25 cellular contexts compared by ENCODE assay signal in the genomic region with DNA sequence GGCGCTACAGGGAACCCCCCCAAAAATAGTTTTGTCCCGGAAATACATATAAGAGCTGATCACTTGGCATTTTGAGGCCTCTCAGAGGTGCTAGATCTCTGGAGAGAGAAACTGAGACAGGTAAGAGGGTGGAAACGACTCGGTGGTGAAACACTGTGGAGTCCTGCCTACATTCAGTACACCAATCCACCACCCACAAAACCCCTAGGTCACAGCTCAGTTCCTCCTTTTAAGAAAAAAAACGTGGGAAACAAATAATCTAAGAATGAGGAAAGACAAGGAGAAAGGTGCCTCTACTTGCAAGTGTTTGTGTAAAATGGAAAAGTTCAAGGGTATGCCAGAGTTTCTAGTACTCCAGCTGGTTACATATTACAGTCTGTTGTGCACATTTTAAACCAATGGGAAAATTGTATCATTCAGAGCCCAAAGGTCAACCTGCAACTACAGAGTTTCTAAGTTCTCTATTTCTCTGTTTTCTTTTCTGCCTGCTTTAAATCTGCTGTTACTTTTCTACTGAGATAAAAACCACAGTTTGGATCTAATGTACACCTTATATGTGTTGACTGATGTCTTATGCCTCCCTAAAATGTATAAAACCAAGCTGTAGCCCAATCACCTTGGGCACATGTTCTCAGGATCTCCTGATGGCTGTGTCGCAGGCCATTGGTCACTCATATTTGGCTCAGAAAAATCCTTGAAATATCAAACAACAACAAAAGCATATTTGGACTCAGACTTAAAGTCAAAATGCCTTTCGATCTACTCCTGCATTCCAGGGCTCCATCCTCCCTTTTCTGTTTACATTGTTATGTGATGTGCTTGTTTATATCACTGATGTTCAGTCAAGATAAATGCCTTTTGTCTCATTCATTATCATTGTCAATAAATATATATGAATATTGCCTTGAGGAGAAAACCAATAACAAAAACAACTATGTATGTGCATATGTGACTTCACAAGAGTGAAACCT. TPM values are rescaled to one million over a fixed set of nuclear protein-coding genes. Genes with fewer than 3 reads are reported as not detected.
DNase-seq lines count a peak whose midpoint lies in the region; ATAC-seq and TF ChIP-seq lines count a peak whose summit lies in the region.
"Had no signal": no experiment of that assay in that cellular context is flagged by ENCODE, and none has a peak within 500 bp of the region (broad histone marks: within the 10 kb centered on the region; RNA-seq: fewer than 3 reads in every experiment).

No MANE protein-coding gene starts in this region.

- H3K4me3 Mint-ChIP-seq in GM23338 (no peak overlapping the region), CD14-positive monocyte (no peak overlapping the region)
- H3K4me3 Mint-ChIP-seq: activated naive CD8-positive, alpha-beta T cell treated with anti-CD3 and anti-CD28 coated beads, Interleukin-2, amount 50 U/mL, for 24 hours; neural progenitor cell had no signal

- H3K27ac ChIP-seq in GM23338 (ENCODE audit: low read depth) (no peak overlapping the region), left lung (no peak overlapping the region), spleen (no peak overlapping the region)
- H3K27ac ChIP-seq: KMS-11, neural progenitor cell had no signal

- H3K27me3 ChIP-seq in GM23338 (ENCODE audit: insufficient read depth) (no peaks in the 10 kb centered on the region), left lung (no peaks in the 10 kb centered on the region), spleen (replicated peaks in 1 of 7) (no peaks in the 10 kb centered on the region)
- H3K27me3 ChIP-seq: neural progenitor cell had no signal

- no peaks in the 10 kb centered on the region for H3K9me3 ChIP-seq in left lung
- H3K9me3 ChIP-seq in spleen: no peaks in the 10 kb centered on the region
- H3K9me3 ChIP-seq: SK-N-SH had no signal

- peaks cover 3% of the 10 kb centered on the region; the same call in 1 of the 2 replicates for H3K9me2 ChIP-seq in GM23338 (ENCODE audit: insufficient read depth)
- H3K9me2 ChIP-seq: SK-N-SH had no signal

- H3K4me1 ChIP-seq in GM23338 (ENCODE audit: insufficient read depth) (no peaks in the 10 kb centered on the region), left lung (no peaks in the 10 kb centered on the region), spleen (no peaks in the 10 kb centered on the region)

- no peaks in the 10 kb centered on the region for H3F3A ChIP-seq in GM23338 (replicated peaks; ENCODE audit: low read depth)

- H3K27me3 Mint-ChIP-seq in GM23338 (ENCODE audit: insufficient read depth, low read depth, poor library complexity) (peaks cover 4% of the 10 kb centered on the region), CD14-positive monocyte (ENCODE audit: low read depth in 3 of 3) (peaks cover 0 to 1% (median 0%) of the 10 kb centered on the region in 3 donors)
- H3K27me3 Mint-ChIP-seq: activated naive CD8-positive, alpha-beta T cell treated with anti-CD3 and anti-CD28 coated beads, Interleukin-2, amount 50 U/mL, for 24 hours had no signal

- no peak for ATAC-seq in GM23338
- peak; percentile 66 for ATAC-seq in left lung
- ATAC-seq: activated naive CD8-positive, alpha-beta T cell treated with anti-CD3 and anti-CD28 coated beads, Interleukin-2, amount 50 U/mL, for 24 hours had no signal

- H3K4me1 Mint-ChIP-seq in GM23338: peaks cover 7% of the 10 kb centered on the region; the same call in 2 of the 3 replicates
- H3K4me1 Mint-ChIP-seq in CD14-positive monocyte: no peaks in the 10 kb centered on the region
- H3K4me1 Mint-ChIP-seq: activated naive CD8-positive, alpha-beta T cell treated with anti-CD3 and anti-CD28 coated beads, Interleukin-2, amount 50 U/mL, for 24 hours had no signal

- 0 out of 2 replicates have a peak overlapping the region, but pooled peaks have one; percentile 43 for H2AFZ ChIP-seq in GM23338
- H2AFZ ChIP-seq: neural progenitor cell had no signal

- WGBS in spleen, 5 donors: 62 to 76% (median 67%) methylated on average over 7 of the region's 7 CpGs

- DNase-seq in EH (ENCODE audit: low read depth) (peak; percentile 54), GM23338 (ENCODE audit: low spot score) (no peak), NB4 (ENCODE audit: low read depth) (peak; percentile 31), left lung (no peak), CD14-positive monocyte (ENCODE audit: low spot score) (no peak), spleen (no peak), AG08396 (ENCODE audit: low spot score) (no peak), NCI-H1048 (lab: John Stamatoyannopoulos, UW) (no peak)
- DNase-seq: activated CD4-positive, alpha-beta T cell treated with anti-CD3 and anti-CD28 coated beads, Interleukin-2, amount 50 U/mL, for 48 hours; activated CD4-positive, CD25-positive, alpha-beta regulatory T cell; activated effector memory CD4-positive, alpha-beta T cell treated with Interleukin-2 at 50 U/mL for 16 hours; activated naive CD8-positive, alpha-beta T cell treated with anti-CD3 and anti-CD28 coated beads, Interleukin-2, amount 50 U/mL, for 24 hours; C1 segment of cervical spinal cord; cerebellar nuclear complex; foreskin fibroblast; NCI-H1417 treated with DMSO at 0.1 percent for 48 hours; NCI-H510A; RPMI8226; SK-N-SH had no signal

- intact Hi-C loops in left lung (cut with DNase I) (no loop called here), CD14-positive monocyte (cut with micrococcal nuclease) (no loop called here), spleen (cut with DNase I; ENCODE audit: low total_unique reads) (no loop called here)

- H3K4me2 ChIP-seq in GM23338: no peak overlapping the region
- H3K4me2 ChIP-seq: KMS-11, neural progenitor cell, SK-N-SH had no signal

- no peaks in the 10 kb centered on the region for H3K36me3 ChIP-seq in GM23338 (ENCODE audit: insufficient read depth)
- no peaks in the 10 kb centered on the region for H3K36me3 ChIP-seq in left lung
- H3K36me3 ChIP-seq in spleen: no peaks in the 10 kb centered on the region
- H3K36me3 ChIP-seq: neural progenitor cell had no signal

- H3K9me3 Mint-ChIP-seq in GM23338 (no peaks in the 10 kb centered on the region; the same call in 2 of the 3 replicates), CD14-positive monocyte (no peaks in the 10 kb centered on the region)
- H3K9me3 Mint-ChIP-seq: activated naive CD8-positive, alpha-beta T cell treated with anti-CD3 and anti-CD28 coated beads, Interleukin-2, amount 50 U/mL, for 24 hours; neural progenitor cell had no signal

- TF ChIP-seq POLR2A in NB4 (IDR thresholded peaks at IDR 0.05; ENCODE audit: extremely low read depth, insufficient read length) (no peak), spleen (IDR thresholded peaks at IDR 0.05) (no peak)

- H3K27ac Mint-ChIP-seq in GM23338: no peak overlapping the region
- peak overlapping the region in 1 of 7 donors; percentile 20 for H3K27ac Mint-ChIP-seq in CD14-positive monocyte
- H3K27ac Mint-ChIP-seq: activated naive CD8-positive, alpha-beta T cell treated with anti-CD3 and anti-CD28 coated beads, Interleukin-2, amount 50 U/mL, for 24 hours; neural progenitor cell had no signal

- no peaks in the 10 kb centered on the region for H4K20me1 ChIP-seq in GM23338 (replicated peaks; ENCODE audit: insufficient read depth)

- no peak for TF ChIP-seq CTCF in GM23338 (conservative IDR thresholded peaks at IDR 0.05; ENCODE audit: low read depth in 2 of 2)
- TF ChIP-seq CTCF in NB4 (IDR thresholded peaks at IDR 0.05; ENCODE audit: low read depth, low read length): no peak
- TF ChIP-seq CTCF in left lung (IDR thresholded peaks at IDR 0.05): no peak
- no peak for TF ChIP-seq CTCF in CD14-positive monocyte (IDR thresholded peaks at IDR 0.05)
- no peak for TF ChIP-seq CTCF in spleen (IDR thresholded peaks at IDR 0.05 in 8 of 11, conservative IDR thresholded peaks at IDR 0.05 in 3 of 11)

- no peaks in the 10 kb centered on the region for H3K79me2 ChIP-seq in GM23338 (replicated peaks; ENCODE audit: insufficient read depth)

- H3K4me3 ChIP-seq in GM23338 (no peak overlapping the region), NB4 (ENCODE audit: low read depth, low read length) (no peak overlapping the region), left lung (no peak overlapping the region), spleen (no peak overlapping the region)
- H3K4me3 ChIP-seq: lung, neural progenitor cell had no signal

- no peaks in the 10 kb centered on the region for H3K36me3 Mint-ChIP-seq in GM23338 (ENCODE audit: low read depth)
- H3K36me3 Mint-ChIP-seq in CD14-positive monocyte: no peaks in the 10 kb centered on the region
- H3K36me3 Mint-ChIP-seq: neural progenitor cell had no signal

TF ChIP-seq in GM23338, 12 proteins besides CTCF, POLR2A, EP300 and RAD21 (continues in another document):
- no peak for TF ChIP-seq NANOG (IDR thresholded peaks at IDR 0.05; ENCODE audit: borderline replicate concordance)
- no peak for TF ChIP-seq ZNF114 (CRISPR knock-in tag; IDR thresholded peaks at IDR 0.05)
- TF ChIP-seq CREB1 (CRISPR knock-in tag; IDR thresholded peaks at IDR 0.05; ENCODE audit: low read depth): no peak
- TF ChIP-seq, protein P1, sequence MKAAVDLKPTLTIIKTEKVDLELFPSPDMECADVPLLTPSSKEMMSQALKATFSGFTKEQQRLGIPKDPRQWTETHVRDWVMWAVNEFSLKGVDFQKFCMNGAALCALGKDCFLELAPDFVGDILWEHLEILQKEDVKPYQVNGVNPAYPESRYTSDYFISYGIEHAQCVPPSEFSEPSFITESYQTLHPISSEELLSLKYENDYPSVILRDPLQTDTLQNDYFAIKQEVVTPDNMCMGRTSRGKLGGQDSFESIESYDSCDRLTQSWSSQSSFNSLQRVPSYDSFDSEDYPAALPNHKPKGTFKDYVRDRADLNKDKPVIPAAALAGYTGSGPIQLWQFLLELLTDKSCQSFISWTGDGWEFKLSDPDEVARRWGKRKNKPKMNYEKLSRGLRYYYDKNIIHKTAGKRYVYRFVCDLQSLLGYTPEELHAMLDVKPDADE (IDR thresholded peaks at IDR 0.05): no peak
- no peak for TF ChIP-seq JUNB (IDR thresholded peaks at IDR 0.05; ENCODE audit: unreplicated experiment)
- no peak for TF ChIP-seq ZNF331 (CRISPR knock-in tag; IDR thresholded peaks at IDR 0.05; ENCODE audit: low read depth)

RNA-seq across cellular contexts. Expression of a gene that starts 32.0 kb away (rescaled TPM):
- not detected in 2 replicates for total RNA-seq in GM23338 (2014; rRNA removed; shearing (Covaris generic))
- polyA plus RNA-seq in GM23338 (2016; fragmentation: Nextera tagmentation; extraction: Ambion mirVana) (not detected in 2 replicates), CD14-positive monocyte (under 1 TPM in 1 of 2 donors, not detected in 1; 0.38 TPM), spleen (1 to 10 TPM in 1 of 3 donors, under 1 TPM in 2; 0.45 to 2.6 (median 0.55) TPM)
- total RNA-seq in left lung (1 to 10 TPM; 1.0 to 2.4 TPM), spleen (1 to 10 TPM in 2 of 7 donors, under 1 TPM in 4, not detected in 1; 0.17 to 2.8 (median 0.89) TPM)
- total RNA-seq: G401, H1, urinary bladder had no signal
- polyA plus RNA-seq: SK-N-SH had no signal

RNA-seq across cellular contexts. Expression of a gene that starts 53.9 kb away (rescaled TPM):
- 149 and 199 TPM in 2 replicates for total RNA-seq in GM23338 (2014; rRNA removed; shearing (Covaris generic))
- polyA plus RNA-seq in GM23338 (2016; fragmentation: Nextera tagmentation; extraction: Ambion mirVana): 716 and 796 TPM in 2 replicates
- total RNA-seq in left lung: 100 to 1,000 TPM in 1 of 2 donors, 10 to 100 TPM in 1; 90.4 to 100 TPM
- 100 to 1,000 TPM; 173 to 215 TPM for polyA plus RNA-seq in CD14-positive monocyte
- 10 to 100 TPM; 65.9 to 97.8 (median 75.2) TPM for total RNA-seq in spleen
- polyA plus RNA-seq in spleen: 100 to 1,000 TPM; 119 to 158 (median 141) TPM

Comparison
In these comparisons a context has a peak if more than half of its experiments do, and no peak if none do; other contexts are left out.
1. DNase-seq: peak in EH (single experiment) and NB4 (single experiment); none in GM23338 (single experiment), left lung (0 of 2), CD14-positive monocyte (single experiment), spleen (single experiment), AG08396 (single experiment) and NCI-H1048 (single experiment).